12 cellular contexts compared by ENCODE assay signal in the genomic region with DNA sequence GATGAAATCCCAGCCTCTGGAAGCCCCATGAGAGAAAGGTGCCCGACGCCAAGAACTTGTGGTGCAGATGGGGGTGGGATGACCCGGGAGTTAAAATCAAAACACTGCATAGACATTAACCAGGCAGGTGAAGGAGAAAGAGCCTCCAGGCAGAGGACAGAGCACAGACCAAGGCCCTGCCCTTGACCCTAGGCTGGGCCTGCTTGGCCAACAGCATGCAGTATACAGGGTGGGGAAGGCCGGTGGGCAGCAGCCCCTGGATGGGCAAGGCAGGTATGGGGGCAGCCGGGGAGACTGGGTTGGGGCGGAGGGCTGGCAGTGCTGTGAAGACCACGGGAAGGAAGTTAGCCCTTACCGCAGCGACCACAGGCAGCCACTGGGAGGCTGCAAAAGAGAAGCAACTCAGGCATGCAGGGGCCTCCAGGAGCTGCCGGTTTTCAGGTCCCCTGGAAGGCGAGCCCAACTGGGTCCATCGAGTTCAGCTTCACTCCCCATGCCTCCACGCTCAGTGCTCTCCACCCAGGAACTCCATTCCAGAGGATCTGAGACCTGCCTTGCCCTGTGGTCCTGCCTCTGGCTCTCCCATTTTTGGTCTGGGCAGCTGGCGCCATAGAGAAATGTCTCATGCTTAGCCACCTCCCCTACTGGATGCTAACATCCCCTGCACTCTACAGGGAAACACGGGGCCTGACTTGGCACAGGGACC.
A peak's percentile ranks its signal among the peaks of the same experiment; 100 is the strongest.
DNase-seq lines count a peak whose midpoint lies in the region; ATAC-seq and TF ChIP-seq lines count a peak whose summit lies in the region.
"Had no signal": no experiment of that assay in that cellular context is flagged by ENCODE, and none has a peak within 500 bp of the region (broad histone marks: within the 10 kb centered on the region; RNA-seq: fewer than 3 reads in every experiment).

No MANE protein-coding gene starts in this region.

- H3K23ac ChIP-seq in neuronal stem cell (ENCODE audit: low read depth, low read length, poor library complexity), result peak overlapping the region; percentile 8

- DNase-seq in GM12865 (ENCODE audit: low read depth), result peak; percentile 17
- DNase-seq in KBM-7, result peak; percentile 78
- DNase-seq in neuronal stem cell (ENCODE audit: low spot score), result no peak
- no peak for DNase-seq in tibial nerve (ENCODE audit: low spot score in 2 of 2)
- DNase-seq in activated CD4-positive, alpha-beta T cell treated with anti-CD3 and anti-CD28 coated beads for 48 hours, result no peak
- DNase-seq in activated naive CD4-positive, alpha-beta T cell treated with Interleukin-2 at 50 U/mL for 16 hours, result no peak
- DNase-seq: activated CD4-positive, alpha-beta T cell treated with anti-CD3 and anti-CD28 coated beads for 4 hours; heart right ventricle had no signal

- H3K36me3 ChIP-seq in neuronal stem cell (replicated peaks in 1 of 2; ENCODE audit: control insufficient read depth in 2 of 2, insufficient read depth in 2 of 2, low read length in 2 of 2) (no peaks in the 10 kb centered on the region), tibial nerve (no peaks in the 10 kb centered on the region)
- H3K36me3 ChIP-seq: heart right ventricle, SJSA1 had no signal

- H3K9me3 Mint-ChIP-seq in activated T-helper 17 cell treated with anti-CD3 and anti-CD28 coated beads, Interleukin-2, amount 50 U/mL, for 72 hours, result no peaks in the 10 kb centered on the region

- H3K9me3 ChIP-seq in neuronal stem cell (replicated peaks in 1 of 2; ENCODE audit: control insufficient read depth in 2 of 2, insufficient read depth in 1 of 2, low read depth in 1 of 2, low read length in 2 of 2) (peaks cover 0 to 2% of the 10 kb centered on the region in 2 donors), tibial nerve (peaks cover 0 to 16% (median 0%) of the 10 kb centered on the region in 4 donors)

- H2BK12ac ChIP-seq in neuronal stem cell (ENCODE audit: low read length), result no peak overlapping the region

- peak overlapping the region; percentile 32 for H2AK5ac ChIP-seq in neuronal stem cell (ENCODE audit: low read depth, low read length)

- no peaks in the 10 kb centered on the region for H3K4me1 Mint-ChIP-seq in activated T-helper 17 cell treated with anti-CD3 and anti-CD28 coated beads, Interleukin-2, amount 50 U/mL, for 72 hours

- H4K8ac ChIP-seq in neuronal stem cell (ENCODE audit: low read depth, low read length), result no peak overlapping the region

- H2BK120ac ChIP-seq in neuronal stem cell (ENCODE audit: low read depth, low read length), result no peak overlapping the region

- H3K27me3 ChIP-seq in neuronal stem cell (ENCODE audit: control insufficient read depth in 3 of 3, insufficient read depth in 3 of 3, low read depth in 1 of 3, low read length in 3 of 3) (no peaks in the 10 kb centered on the region), tibial nerve (no peaks in the 10 kb centered on the region)
- H3K27me3 ChIP-seq: SJSA1 had no signal

- no CpG with 5 or more reads among the region's 15 CpGs for WGBS in neuronal stem cell (ENCODE audit: extremely low coverage in 2 of 2, insufficient read length in 2 of 2, insufficient replicate concordance in 1 of 2), 2 donors
- WGBS in tibial nerve, 2 donors, result 69% methylated on average over 9 to 15 of the region's 15 CpGs

- no peak overlapping the region for H2BK5ac ChIP-seq in neuronal stem cell (ENCODE audit: low read length)

- no peaks in the 10 kb centered on the region for H3K79me1 ChIP-seq in neuronal stem cell (ENCODE audit: low read depth, low read length)

- no peak for TF ChIP-seq POLR2A in tibial nerve (IDR thresholded peaks at IDR 0.05)

- peak overlapping the region; percentile 50 for H2AFZ ChIP-seq in neuronal stem cell (ENCODE audit: low read length)

- peaks cover 17% of the 10 kb centered on the region for H3K27me3 Mint-ChIP-seq in activated T-helper 17 cell treated with anti-CD3 and anti-CD28 coated beads, Interleukin-2, amount 50 U/mL, for 72 hours

- H3K4me3 ChIP-seq in GM12865 (ENCODE audit: low read depth, low read length) (no peak overlapping the region), neuronal stem cell (ENCODE audit: low read length in 2 of 2) (no peak overlapping the region), tibial nerve (no peak overlapping the region)
- H3K4me3 ChIP-seq: heart right ventricle, SJSA1 had no signal

- no peak for TF ChIP-seq EP300 in tibial nerve (IDR thresholded peaks at IDR 0.05)

- H3K4me1 ChIP-seq in neuronal stem cell (ENCODE audit: control insufficient read depth in 2 of 2, insufficient read depth in 1 of 2, low read depth in 1 of 2, low read length in 2 of 2) (peaks cover 0 to 2% of the 10 kb centered on the region in 2 donors), tibial nerve (peaks cover 0 to 17% (median 0%) of the 10 kb centered on the region in 4 donors)

- H3K4ac ChIP-seq in neuronal stem cell (ENCODE audit: low read length), result no peak overlapping the region

- TF ChIP-seq CTCF in GM12865 (IDR thresholded peaks at IDR 0.05; ENCODE audit: insufficient read depth, low read depth, low read length, missing control alignments) (no peak), tibial nerve (IDR thresholded peaks at IDR 0.05) (no peak)

- H3K9ac ChIP-seq in neuronal stem cell (ENCODE audit: low read depth, low read length, poor library complexity), result peak overlapping the region; percentile 50

- H2BK15ac ChIP-seq in neuronal stem cell (ENCODE audit: low read length), result peak overlapping the region; percentile 43

- H3K36me3 Mint-ChIP-seq in activated T-helper 17 cell treated with anti-CD3 and anti-CD28 coated beads, Interleukin-2, amount 50 U/mL, for 72 hours (ENCODE audit: low read depth), result no peaks in the 10 kb centered on the region
- H3K36me3 Mint-ChIP-seq: mesothelial cell of epicardium had no signal

- no peak overlapping the region for H3K14ac ChIP-seq in neuronal stem cell (ENCODE audit: low read length)

- H3K27ac ChIP-seq in neuronal stem cell (replicated peaks; ENCODE audit: low read length) (no peak overlapping the region), tibial nerve (no peak overlapping the region)
- H3K27ac ChIP-seq: heart right ventricle, SJSA1 had no signal

- no peak for ATAC-seq in activated T-helper 17 cell treated with anti-CD3 and anti-CD28 coated beads, Interleukin-2, amount 50 U/mL, for 72 hours (replicated peaks)
- no peak for ATAC-seq in HG02571 (IDR thresholded peaks at IDR 0.05; ENCODE audit: unreplicated experiment)
- ATAC-seq: heart right ventricle had no signal

- no peak overlapping the region for H3K4me3 Mint-ChIP-seq in activated T-helper 17 cell treated with anti-CD3 and anti-CD28 coated beads, Interleukin-2, amount 50 U/mL, for 72 hours
- H3K4me3 Mint-ChIP-seq: mesothelial cell of epicardium had no signal

- no peak overlapping the region for H4K91ac ChIP-seq in neuronal stem cell (ENCODE audit: low read depth, low read length, poor library complexity)

- H3K18ac ChIP-seq in neuronal stem cell (ENCODE audit: low read length), result peak overlapping the region; percentile 62

- peak overlapping the region; percentile 52 for H3K27ac Mint-ChIP-seq in activated T-helper 17 cell treated with anti-CD3 and anti-CD28 coated beads, Interleukin-2, amount 50 U/mL, for 72 hours
- H3K27ac Mint-ChIP-seq: mesothelial cell of epicardium had no signal

- in situ Hi-C loops in KBM-7 (cut with MboI; ENCODE audit: low pct_unique_long_range_greater_than_20kb, low sequenced_read_pairs), result no loop called here

- no peak overlapping the region for H3K4me2 ChIP-seq in neuronal stem cell (ENCODE audit: insufficient read depth, low read length, poor library complexity, severe bottlenecking)

Comparison
In these comparisons a context has a peak if more than half of its experiments do, and no peak if none do; other contexts are left out.
1. DNase-seq: peak in GM12865 (single experiment) and KBM-7 (single experiment); none in neuronal stem cell (single experiment), tibial nerve (0 of 2), activated CD4-positive, alpha-beta T cell treated with anti-CD3 and anti-CD28 coated beads for 48 hours (single experiment) and activated naive CD4-positive, alpha-beta T cell treated with Interleukin-2 at 50 U/mL for 16 hours (single experiment).